Comparison of ENCODE assay signal across 8 cellular contexts in the genomic region with DNA sequence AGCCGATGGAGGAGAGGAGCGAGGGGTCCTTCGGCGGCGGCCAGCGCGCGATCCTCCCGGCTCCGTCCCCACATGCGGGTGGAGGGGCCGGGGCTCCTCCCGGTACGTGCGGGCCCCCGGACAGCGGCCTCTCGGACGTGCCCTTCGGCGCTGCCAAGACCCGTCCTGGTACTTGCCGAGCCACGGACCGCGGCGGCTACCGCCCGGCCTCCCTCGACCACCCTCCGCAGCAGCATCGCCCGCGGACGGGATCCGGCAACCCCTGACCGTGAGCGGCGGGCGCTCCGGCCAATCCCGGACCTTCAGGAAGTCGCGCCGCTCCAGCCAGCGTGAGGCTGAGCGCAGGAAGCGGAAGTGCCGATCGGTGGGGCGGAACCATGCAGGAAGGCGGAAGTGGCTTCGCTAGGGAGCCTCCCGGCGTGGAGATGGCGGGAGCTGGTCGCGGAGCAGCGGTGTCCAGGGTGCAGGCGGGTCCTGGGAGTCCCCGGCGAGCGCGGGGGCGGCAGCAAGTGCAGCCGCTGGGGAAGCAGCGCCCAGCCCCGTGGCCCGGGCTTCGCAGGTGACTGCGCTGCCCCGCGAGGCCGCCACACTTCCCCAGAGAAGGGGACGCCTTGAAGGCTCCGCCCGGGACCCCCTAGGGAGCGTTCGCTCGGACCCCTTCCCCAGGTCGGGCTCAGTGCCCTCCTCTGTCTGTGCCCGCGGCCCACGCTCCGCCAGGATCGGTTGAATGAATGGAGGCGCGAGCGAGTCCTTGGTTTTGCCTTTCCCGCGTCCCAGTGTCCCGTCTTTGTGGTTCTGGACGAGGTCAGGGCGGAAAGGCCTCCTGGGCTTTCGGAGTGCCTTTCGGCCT.
A peak's percentile ranks its signal among the peaks of the same experiment; 100 is the strongest.
DNase-seq lines count a peak whose midpoint lies in the region; ATAC-seq and TF ChIP-seq lines count a peak whose summit lies in the region.

A gene with protein sequence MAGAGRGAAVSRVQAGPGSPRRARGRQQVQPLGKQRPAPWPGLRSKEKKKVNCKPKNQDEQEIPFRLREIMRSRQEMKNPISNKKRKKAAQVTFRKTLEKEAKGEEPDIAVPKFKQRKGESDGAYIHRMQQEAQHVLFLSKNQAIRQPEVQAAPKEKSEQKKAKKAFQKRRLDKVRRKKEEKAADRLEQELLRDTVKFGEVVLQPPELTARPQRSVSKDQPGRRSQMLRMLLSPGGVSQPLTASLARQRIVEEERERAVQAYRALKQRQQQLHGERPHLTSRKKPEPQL (plus strand): TSS at position 396 of the 850 bp plus-strand sequence. CDS start 30 bp downstream, at position 426.
A gene (minus strand): TSS at position 264 of the 850 bp plus-strand sequence. CDS start 28 bp downstream, at position 236.

- H3K9me3 ChIP-seq in OCI-LY3 (ENCODE audit: insufficient read depth, low read length), result no peaks in the 10 kb centered on the region

- H3K4me2 ChIP-seq in OCI-LY3 (ENCODE audit: low read length), result peak within 1 kb of the TSS; percentile 93

- peak within 1 kb of the TSS; percentile 67 for H3K27ac ChIP-seq in OCI-LY3 (ENCODE audit: low read length)

- H4K20me1 ChIP-seq in OCI-LY3 (ENCODE audit: insufficient read depth, low read length), result no peaks in the 10 kb centered on the region

- H2AFZ ChIP-seq in OCI-LY3 (ENCODE audit: low read depth, low read length), result no peak within 1 kb of the TSS

- H3K36me3 ChIP-seq in OCI-LY3 (replicated peaks; ENCODE audit: low read depth, low read length), result peaks cover 37% of the 10 kb centered on the region

- H3K9ac ChIP-seq in OCI-LY3 (ENCODE audit: low read length), result peak within 1 kb of the TSS; percentile 94

- H3K79me2 ChIP-seq in OCI-LY3 (ENCODE audit: low read length), result peaks cover 42% of the 10 kb centered on the region

- no peak for TF ChIP-seq CTCF in OCI-LY3 (IDR thresholded peaks at IDR 0.05; ENCODE audit: low read depth, low read length)

- peak within 1 kb of the TSS; percentile 96 for H3K4me3 ChIP-seq in OCI-LY3 (ENCODE audit: low read length)

- ATAC-seq in GM21526 (IDR thresholded peaks at IDR 0.05; ENCODE audit: low FRiP score, unreplicated experiment), result peak; percentile 84

- H3K4me1 ChIP-seq in OCI-LY3 (ENCODE audit: low read length), result peaks cover 22% of the 10 kb centered on the region

- H3K27me3 ChIP-seq in OCI-LY3 (ENCODE audit: low read depth, low read length), result no peaks in the 10 kb centered on the region

- DNase-seq in DMS 273 (lab: John Stamatoyannopoulos, UW; ENCODE audit: unreplicated experiment) (peak; percentile 99), HuH-7.5 (ENCODE audit: low spot score) (peak; percentile 96), epidermal melanocyte (ENCODE audit: insufficient read length, low spot score) (peak; percentile 96), middle frontal gyrus (ENCODE audit: extremely low spot score, low spot score) (peak; percentile 94)
- peak; percentile 95 for DNase-seq in activated CD8-positive, alpha-beta memory T cell treated with anti-CD3 and anti-CD28 coated beads, Interleukin-2, amount 50 U/mL, for 48 hours
- DNase-seq in stimulated activated CD8-positive, alpha-beta memory T cell treated with anti-CD3 and anti-CD28 coated beads, Interleukin-2, amount 100 ng/mL, for 1 hour (ENCODE audit: low read depth in 2 of 2), result peak; percentile 83 to 87

Comparison
In these comparisons a context has a peak if more than half of its experiments do, and no peak if none do; other contexts are left out.
1. Peak in every context shown above with its lines: DNase-seq, ATAC-seq, H3K4me3 ChIP-seq and H3K27ac ChIP-seq.